ENCODE assay signal across 8 cellular contexts in genomic region chr3:123586131-123586530, GRCh38. TPM values are rescaled to one million over a fixed set of nuclear protein-coding genes. Genes with fewer than 3 reads are reported as not detected.
DNase-seq lines count a peak whose midpoint lies in the region; ATAC-seq, FAIRE-seq and TF ChIP-seq lines count a peak whose summit lies in the region.

No MANE protein-coding gene starts in this region.

- H3K9ac ChIP-seq in colonic mucosa (ENCODE audit: low read depth in 2 of 2, low read length in 2 of 2) = peak overlapping the region; percentile 19 to 98
- peak overlapping the region; percentile 89 for H3K9ac ChIP-seq in mesenchymal stem cell (ENCODE audit: low read length)

- peak overlapping the region; percentile 92 for H3K27ac ChIP-seq in colonic mucosa
- H3K27ac ChIP-seq in mesenchymal stem cell (ENCODE audit: low read length, poor library complexity, severe bottlenecking) = peak overlapping the region; percentile 98

- DNase-seq in NCI-H1694 (lab: John Stamatoyannopoulos, UW) = peak; percentile 71
- DNase-seq in SW480 (ENCODE audit: low spot score) = peak; percentile 67
- peak; percentile 75 for DNase-seq in colonic mucosa
- peak; percentile 62 for DNase-seq in mesenchymal stem cell
- peak; percentile 28 to 52 for DNase-seq in stimulated activated naive CD8-positive, alpha-beta T cell treated with anti-CD3 and anti-CD28 coated beads, Interleukin-15, amount 100 ng/mL, for 72 hours
- no peak for DNase-seq in frontal cortex (ENCODE audit: low spot score in 2 of 2)

- ATAC-seq in stimulated activated naive CD8-positive, alpha-beta T cell treated with anti-CD3 and anti-CD28 coated beads, Interleukin-15, amount 100 ng/mL, for 72 hours = no peak
- no peak for ATAC-seq in HG02763 (IDR thresholded peaks at IDR 0.05; ENCODE audit: unreplicated experiment)

- no peak overlapping the region for H2BK12ac ChIP-seq in mesenchymal stem cell (ENCODE audit: low read length in 2 of 2)

- H4K91ac ChIP-seq in mesenchymal stem cell (ENCODE audit: low read length) = no peak overlapping the region

- peaks cover 9% of the 10 kb centered on the region for H3K4me1 ChIP-seq in colonic mucosa
- H3K4me1 ChIP-seq in mesenchymal stem cell (ENCODE audit: control insufficient read depth, insufficient read depth, low read depth, low read length) = peaks cover 2% of the 10 kb centered on the region

- peaks cover 15% of the 10 kb centered on the region in 2 donors for H3K9me3 Mint-ChIP-seq in stimulated activated naive CD8-positive, alpha-beta T cell treated with anti-CD3 and anti-CD28 coated beads, Interleukin-15, amount 100 ng/mL, for 72 hours

- peak overlapping the region in 1 of 2 experiments; percentile 68 for H3K4ac ChIP-seq in mesenchymal stem cell (ENCODE audit: low read depth in 1 of 2, low read length in 2 of 2)

- peaks cover 32% of the 10 kb centered on the region for H3K79me1 ChIP-seq in mesenchymal stem cell (replicated peaks; ENCODE audit: low read length, poor library complexity, severe bottlenecking)

- H3K9me3 ChIP-seq in colonic mucosa (no peaks in the 10 kb centered on the region), mesenchymal stem cell (ENCODE audit: control insufficient read depth, low read length) (peaks cover 6% of the 10 kb centered on the region)

- no peaks in the 10 kb centered on the region for H3K27me3 ChIP-seq in colonic mucosa
- H3K27me3 ChIP-seq in mesenchymal stem cell (ENCODE audit: control insufficient read depth in 1 of 2, insufficient read depth in 1 of 2, low read length in 2 of 2) = no peaks in the 10 kb centered on the region

- FAIRE-seq in frontal cortex (lab: Jason Lieb, UNC) = no peak

- H3K4me1 Mint-ChIP-seq in stimulated activated naive CD8-positive, alpha-beta T cell treated with anti-CD3 and anti-CD28 coated beads, Interleukin-15, amount 100 ng/mL, for 72 hours = peaks cover 16% of the 10 kb centered on the region

- peak overlapping the region; percentile 37 to 73 for H3K18ac ChIP-seq in mesenchymal stem cell (ENCODE audit: low read depth in 1 of 2, low read length in 2 of 2)

- TF ChIP-seq CTCF in GM12875 (IDR thresholded peaks at IDR 0.05; ENCODE audit: borderline replicate concordance, insufficient read depth, low read depth, low read length) (no peak), colonic mucosa (IDR thresholded peaks at IDR 0.05) (no peak)

- H2AFZ ChIP-seq in mesenchymal stem cell (ENCODE audit: low read depth, low read length) = no peak overlapping the region

- 6% methylated on average over 7 of the region's 10 CpGs for WGBS in mesenchymal stem cell

- no peak overlapping the region for H2AK5ac ChIP-seq in mesenchymal stem cell (ENCODE audit: low read length, severe bottlenecking)

- H3K4me3 ChIP-seq in GM12875 (ENCODE audit: low read depth, low read length) (peak overlapping the region; percentile 83), colonic mucosa (peak overlapping the region; percentile 92), mesenchymal stem cell (ENCODE audit: insufficient read depth in 1 of 2, low read depth in 1 of 2, low read length in 2 of 2) (peak overlapping the region; percentile 42 to 93)

- intact Hi-C loops in colonic mucosa (cut with DNase I) = no loop called here

- H2BK15ac ChIP-seq in mesenchymal stem cell (ENCODE audit: low read depth, poor library complexity, severe bottlenecking) = no peak overlapping the region

- H2BK5ac ChIP-seq in mesenchymal stem cell (ENCODE audit: low read depth, low read length, poor library complexity, severe bottlenecking) = no peak overlapping the region

- no peak overlapping the region for H3K4me3 Mint-ChIP-seq in stimulated activated naive CD8-positive, alpha-beta T cell treated with anti-CD3 and anti-CD28 coated beads, Interleukin-15, amount 100 ng/mL, for 72 hours

- no peak overlapping the region for H3K23ac ChIP-seq in mesenchymal stem cell (ENCODE audit: low read length in 2 of 2)

- H3K27me3 Mint-ChIP-seq in stimulated activated naive CD8-positive, alpha-beta T cell treated with anti-CD3 and anti-CD28 coated beads, Interleukin-15, amount 100 ng/mL, for 72 hours = no peaks in the 10 kb centered on the region

- H2BK120ac ChIP-seq in mesenchymal stem cell (ENCODE audit: low read depth, low read length) = no peak overlapping the region

- no peak overlapping the region for H4K8ac ChIP-seq in mesenchymal stem cell (ENCODE audit: low read length)

- H3K27ac Mint-ChIP-seq in stimulated activated naive CD8-positive, alpha-beta T cell treated with anti-CD3 and anti-CD28 coated beads, Interleukin-15, amount 100 ng/mL, for 72 hours = no peak overlapping the region

- H3K4me2 ChIP-seq in mesenchymal stem cell (ENCODE audit: low read length, poor library complexity, severe bottlenecking) = peak overlapping the region; percentile 63

- no peaks in the 10 kb centered on the region for H3K36me3 ChIP-seq in colonic mucosa
- H3K36me3 ChIP-seq in mesenchymal stem cell (ENCODE audit: control insufficient read depth in 1 of 2, insufficient read depth in 2 of 2, low read depth in 1 of 2, low read length in 2 of 2) = peaks cover 10 to 16% of the 10 kb centered on the region in 2 experiments

- no peak overlapping the region for H3K14ac ChIP-seq in mesenchymal stem cell (ENCODE audit: low read length in 2 of 2)

RNA-seq across cellular contexts. Expression of gene HACD2, which starts 1.3 kb away (rescaled TPM):
- total RNA-seq in colonic mucosa = 10 to 100 TPM; 60.3 to 61.2 TPM
- 13.5 TPM for polyA plus RNA-seq in mesenchymal stem cell (2013, experiment 1 of 2)
- 14.5 TPM for polyA plus RNA-seq in mesenchymal stem cell (2013, experiment 2 of 2)
- 59.9 TPM for total RNA-seq in frontal cortex

Comparison
In these comparisons a context has a peak if more than half of its experiments do, and no peak if none do; other contexts are left out.
1. DNase-seq: peak in NCI-H1694 (single experiment), SW480 (single experiment), colonic mucosa (single experiment), mesenchymal stem cell (single experiment) and stimulated activated naive CD8-positive, alpha-beta T cell treated with anti-CD3 and anti-CD28 coated beads, Interleukin-15, amount 100 ng/mL, for 72 hours (2 of 2); none in frontal cortex (0 of 2).
2. Peak in every context shown above with its lines, with median percentiles within 50 percentile points of each other: H3K4me3 ChIP-seq.